In genomic region chr19:16661480-16662034, GRCh38 we compare ENCODE assay signal across 8 cellular contexts. TPM values are rescaled to one million over a fixed set of nuclear protein-coding genes. Genes with fewer than 3 reads are reported as not detected.
DNase-seq lines count a peak whose midpoint lies in the region; ATAC-seq lines count a peak whose summit lies in the region.

No MANE protein-coding gene starts in this region.

- H3K9me3 Mint-ChIP-seq in activated naive CD4-positive, alpha-beta T cell treated with anti-CD3 and anti-CD28 coated beads, Interleukin-2, amount 50 U/mL, for 72 hours = no peaks in the 10 kb centered on the region
- H3K9me3 Mint-ChIP-seq in naive thymus-derived CD4-positive, alpha-beta T cell = no peaks in the 10 kb centered on the region

- 2 to 3% methylated on average over 19 to 31 of the region's 31 CpGs for WGBS in esophagus, 2 donors

- DNase-seq in activated naive CD4-positive, alpha-beta T cell treated with Interleukin-2 at 50 U/mL for 16 hours = peak; percentile 5
- no peak for DNase-seq in activated naive CD4-positive, alpha-beta T cell treated with anti-CD3 and anti-CD28 coated beads, Interleukin-2, amount 50 U/mL, for 72 hours (ENCODE audit: low spot score in 2 of 2)
- DNase-seq in T-helper 9 cell (peak; percentile 5), AG08395 (ENCODE audit: low spot score) (no peak), NOMO-1 (lab: John Stamatoyannopoulos, UW; ENCODE audit: unreplicated experiment in 2 of 2) (no peak)
- DNase-seq in naive thymus-derived CD4-positive, alpha-beta T cell = peak in 3 of 9 donors; percentile 4 to 25 (median 7)

- H3K36me3 ChIP-seq in esophagus (ENCODE audit: control insufficient read depth in 2 of 2, insufficient read depth in 2 of 2, low read length in 1 of 2) = peaks cover 4 to 9% of the 10 kb centered on the region in 2 donors
- H3K36me3 ChIP-seq in naive thymus-derived CD4-positive, alpha-beta T cell (ENCODE audit: control insufficient read depth in 2 of 3, insufficient read depth in 3 of 3, low read length in 3 of 3) = peaks cover 0 to 26% (median 0%) of the 10 kb centered on the region in 3 experiments

- peaks cover 22 to 45% (median 36%) of the 10 kb centered on the region in 7 donors for H3K4me1 Mint-ChIP-seq in naive thymus-derived CD4-positive, alpha-beta T cell

- H3K4me1 ChIP-seq in esophagus (ENCODE audit: control insufficient read depth in 2 of 2, insufficient read depth in 2 of 2, low read length in 1 of 2) = peaks cover 10 to 16% of the 10 kb centered on the region in 2 donors
- peaks cover 19 to 30% of the 10 kb centered on the region in 2 donors for H3K4me1 ChIP-seq in naive thymus-derived CD4-positive, alpha-beta T cell (ENCODE audit: control insufficient read depth in 2 of 2, insufficient read depth in 2 of 2, low read length in 2 of 2)

- POLR2A ChIA-PET in naive thymus-derived CD4-positive, alpha-beta T cell (lab: Charles Lee) = interaction anchor here (0.5 to 4.1 kb wide), 4 partner anchors 32 to 518 kb away, joined by 3 to 40 read pairs (median 3); partner anchors contain the start of gene MED26

- peaks cover 9 to 15% of the 10 kb centered on the region in 2 donors for H3K36me3 Mint-ChIP-seq in activated naive CD4-positive, alpha-beta T cell treated with anti-CD3 and anti-CD28 coated beads, Interleukin-2, amount 50 U/mL, for 72 hours
- peaks cover 0 to 16% (median 10%) of the 10 kb centered on the region in 5 donors for H3K36me3 Mint-ChIP-seq in naive thymus-derived CD4-positive, alpha-beta T cell

- H3K27ac Mint-ChIP-seq in activated naive CD4-positive, alpha-beta T cell treated with anti-CD3 and anti-CD28 coated beads, Interleukin-2, amount 50 U/mL, for 72 hours = peak overlapping the region in 1 of 2 donors; percentile 71
- peak overlapping the region in 4 of 9 donors; percentile 26 to 82 (median 64) for H3K27ac Mint-ChIP-seq in naive thymus-derived CD4-positive, alpha-beta T cell

- peak overlapping the region; percentile 75 to 97 (median 83) for H3K4me3 Mint-ChIP-seq in naive thymus-derived CD4-positive, alpha-beta T cell

- no peak for ATAC-seq in activated naive CD4-positive, alpha-beta T cell treated with anti-CD3 and anti-CD28 coated beads, Interleukin-2, amount 50 U/mL, for 72 hours
- no peak for ATAC-seq in naive thymus-derived CD4-positive, alpha-beta T cell
- ATAC-seq in GM21390 (IDR thresholded peaks at IDR 0.05; ENCODE audit: unreplicated experiment) = no peak

- H3K4me3 ChIP-seq in esophagus (ENCODE audit: low read depth in 1 of 2, low read length in 2 of 2) = peak overlapping the region; percentile 82 to 94
- H3K4me3 ChIP-seq in naive thymus-derived CD4-positive, alpha-beta T cell (ENCODE audit: low read length) = peak overlapping the region; percentile 52

- no peaks in the 10 kb centered on the region for H3K9me3 ChIP-seq in esophagus (ENCODE audit: control insufficient read depth in 2 of 2, insufficient read depth in 1 of 2, low read depth in 1 of 2, low read length in 1 of 2)
- no peaks in the 10 kb centered on the region for H3K9me3 ChIP-seq in naive thymus-derived CD4-positive, alpha-beta T cell (ENCODE audit: control insufficient read depth in 2 of 3, low read length in 3 of 3)

- H3K27me3 Mint-ChIP-seq in naive thymus-derived CD4-positive, alpha-beta T cell = peaks cover 0 to 24% (median 0%) of the 10 kb centered on the region in 5 donors

- intact Hi-C loops in naive thymus-derived CD4-positive, alpha-beta T cell (cut with micrococcal nuclease) = no loop called here

- peak overlapping the region in 1 of 2 donors; percentile 56 for H3K27ac ChIP-seq in esophagus (ENCODE audit: low read depth in 2 of 2, low read length in 1 of 2)
- H3K27ac ChIP-seq in naive thymus-derived CD4-positive, alpha-beta T cell (ENCODE audit: low read depth, low read length) = peak overlapping the region; percentile 35

- CTCF ChIA-PET in naive thymus-derived CD4-positive, alpha-beta T cell (lab: Charles Lee) = interaction anchor here (0.6 kb wide), 1 partner anchor 535 kb away, joined by 4 read pairs; no protein-coding TSS in a partner anchor

- no peaks in the 10 kb centered on the region for H3K27me3 ChIP-seq in esophagus (ENCODE audit: control insufficient read depth in 1 of 2, insufficient read depth in 2 of 2, low read length in 2 of 2)
- no peaks in the 10 kb centered on the region for H3K27me3 ChIP-seq in naive thymus-derived CD4-positive, alpha-beta T cell (ENCODE audit: control insufficient read depth in 2 of 2, insufficient read depth in 2 of 2, low read length in 2 of 2)

RNA-seq across cellular contexts. Expression of gene TMEM38A, which starts 0.6 kb away (rescaled TPM):
- total RNA-seq in activated naive CD4-positive, alpha-beta T cell treated with anti-CD3 and anti-CD28 coated beads, Interleukin-2, amount 50 U/mL, for 72 hours = 1 to 10 TPM; 1.6 to 2.5 TPM
- 1 to 10 TPM; 1.3 to 2.6 TPM for polyA plus RNA-seq in esophagus
- total RNA-seq in naive thymus-derived CD4-positive, alpha-beta T cell = 1 to 10 TPM in 1 of 5 experiments, under 1 TPM in 4; 0.53 to 1.4 (median 0.76) TPM
- polyA plus RNA-seq in naive thymus-derived CD4-positive, alpha-beta T cell = under 1 TPM; 0.27 to 0.36 TPM

RNA-seq across cellular contexts. Expression of gene SMIM7, which starts 1.6 kb away (rescaled TPM):
- total RNA-seq in activated naive CD4-positive, alpha-beta T cell treated with anti-CD3 and anti-CD28 coated beads, Interleukin-2, amount 50 U/mL, for 72 hours = 10 to 100 TPM; 44.0 to 45.8 TPM
- polyA plus RNA-seq in esophagus = 10 to 100 TPM; 41.3 to 52.0 TPM
- 100 to 1,000 TPM in 2 of 5 experiments, 10 to 100 TPM in 3; 56.9 to 108 (median 78.5) TPM for total RNA-seq in naive thymus-derived CD4-positive, alpha-beta T cell
- 10 to 100 TPM; 65.1 to 81.9 TPM for polyA plus RNA-seq in naive thymus-derived CD4-positive, alpha-beta T cell

RNA-seq across cellular contexts. Expression of gene MED26, which starts 33.6 kb away (rescaled TPM):
- 10 to 100 TPM; 24.1 TPM for total RNA-seq in activated naive CD4-positive, alpha-beta T cell treated with anti-CD3 and anti-CD28 coated beads, Interleukin-2, amount 50 U/mL, for 72 hours
- 1 to 10 TPM; 5.0 to 5.5 TPM for polyA plus RNA-seq in esophagus
- total RNA-seq in naive thymus-derived CD4-positive, alpha-beta T cell = 10 to 100 TPM; 14.2 to 34.3 (median 17.4) TPM
- 1 to 10 TPM; 3.3 to 5.3 TPM for polyA plus RNA-seq in naive thymus-derived CD4-positive, alpha-beta T cell

RNA-seq across cellular contexts. Expression of gene NWD1, which starts 58.1 kb away (rescaled TPM):
- total RNA-seq in activated naive CD4-positive, alpha-beta T cell treated with anti-CD3 and anti-CD28 coated beads, Interleukin-2, amount 50 U/mL, for 72 hours = not detected
- polyA plus RNA-seq in esophagus = under 1 TPM; 0.06 to 0.22 TPM
- not detected for total RNA-seq in naive thymus-derived CD4-positive, alpha-beta T cell
- polyA plus RNA-seq in naive thymus-derived CD4-positive, alpha-beta T cell = not detected

Comparison
In these comparisons a context has a peak if more than half of its experiments do, and no peak if none do; other contexts are left out.
1. DNase-seq: peak in activated naive CD4-positive, alpha-beta T cell treated with Interleukin-2 at 50 U/mL for 16 hours (single experiment) and T-helper 9 cell (single experiment); none in activated naive CD4-positive, alpha-beta T cell treated with anti-CD3 and anti-CD28 coated beads, Interleukin-2, amount 50 U/mL, for 72 hours (0 of 2), AG08395 (single experiment) and NOMO-1 (0 of 2).